ENCODE assay signal across 30 cellular contexts in genomic region chr11:27179334-27179733, GRCh38.
"Had no signal": no experiment of that assay in that cellular context is flagged by ENCODE, and none has a peak within 500 bp of the region (broad histone marks: within the 10 kb centered on the region; RNA-seq: fewer than 3 reads in every experiment).

No MANE protein-coding gene starts in this region.

- H3K4me1 ChIP-seq: adrenal gland, ascending aorta, gastroesophageal sphincter, prostate gland, uterus had no signal

- H3K36me3 ChIP-seq: adrenal gland, ascending aorta, brain microvascular endothelial cell, gastroesophageal sphincter, left ventricle myocardium inferior, ovary, prostate gland, stomach, uterus had no signal

- H3K27ac Mint-ChIP-seq: activated B cell treated with CpG ODN at 0.5 μM for 24 hours; activated CD4-positive, alpha-beta T cell treated with anti-CD3 and anti-CD28 coated beads for 36 hours; activated naive CD8-positive, alpha-beta T cell; activated T-cell treated with anti-CD3 and anti-CD28 coated beads, Interleukin-2, amount 50 U/mL, for 24 hours; activated T-helper 2 cell treated with anti-CD3 and anti-CD28 coated beads, Interferon-gamma antibody, Interleukin-2, Interleukin-4, amounts not matched to agents 10 μg/mL and 5 μg/mL and 100 μg/mL, durations not matched to agents 14 hours and 24 hours and 36 hours; effector memory CD8-positive, alpha-beta T cell; natural killer cell; stimulated activated memory B cell treated with anti-CD40 and anti-IgM and Interleukin-4, amounts not matched to agents 10 μg/mL and 1 μg/mL and 100 μg/mL, for 72 hours had no signal

- H3K4me1 Mint-ChIP-seq: activated B cell treated with CpG ODN at 0.5 μM for 24 hours; activated CD4-positive, alpha-beta T cell treated with anti-CD3 and anti-CD28 coated beads for 36 hours; natural killer cell; stimulated activated memory B cell treated with anti-CD40 and anti-IgM and Interleukin-4, amounts not matched to agents 10 μg/mL and 1 μg/mL and 100 μg/mL, for 72 hours had no signal

- H3K36me3 Mint-ChIP-seq: activated naive CD8-positive, alpha-beta T cell; natural killer cell; stimulated activated memory B cell treated with anti-CD40 and anti-IgM and Interleukin-4, amounts not matched to agents 10 μg/mL and 1 μg/mL and 100 μg/mL, for 72 hours had no signal

- H3K27ac ChIP-seq: adrenal gland, ascending aorta, brain microvascular endothelial cell, gastroesophageal sphincter, ovary, prostate gland, stomach, uterus had no signal

- DNase-seq: activated B cell treated with CpG ODN at 0.5 μM for 24 hours; activated CD4-positive, alpha-beta T cell treated with anti-CD3 and anti-CD28 coated beads for 36 hours; activated CD4-positive, alpha-beta T cell treated with anti-CD3 and anti-CD28 coated beads, Interleukin-2, amount 50 U/mL, for 4 hours; activated CD8-positive, alpha-beta memory T cell treated with anti-CD3 and anti-CD28 coated beads for 24 hours; activated CD8-positive, alpha-beta memory T cell treated with anti-CD3 and anti-CD28 coated beads, Interleukin-2, amount 50 U/mL, for 4 hours; activated naive CD4-positive, alpha-beta T cell; activated T-cell treated with anti-CD3 and anti-CD28 coated beads, Interleukin-2, amount 50 U/mL, for 24 hours; adrenal gland; brain microvascular endothelial cell; central memory CD4-positive, alpha-beta T cell; effector memory CD8-positive, alpha-beta T cell; head of caudate nucleus; left ventricle myocardium inferior; midbrain; natural killer cell; ovary; right cardiac atrium; stimulated activated CD4-positive, alpha-beta T cell treated with anti-CD3 and anti-CD28 coated beads, Interleukin-1b, Interleukin-23, amount 100 ng/mL, for 48 hours; stomach; T-helper 9 cell; testis; uterus had no signal

- H3K4me3 ChIP-seq: adrenal gland, ascending aorta, gastroesophageal sphincter, left ventricle myocardium inferior, ovary, prostate gland, skin epidermis, stomach, testis, uterus had no signal

- ATAC-seq: activated CD4-positive, alpha-beta T cell treated with anti-CD3 and anti-CD28 coated beads for 36 hours; effector memory CD8-positive, alpha-beta T cell; esophagus mucosa; gastroesophageal sphincter; natural killer cell; right cardiac atrium; stimulated activated memory B cell treated with anti-CD40 and anti-IgM and Interleukin-4, amounts not matched to agents 10 μg/mL and 1 μg/mL and 100 μg/mL, for 72 hours had no signal

- H3K9me3 Mint-ChIP-seq: activated B cell treated with CpG ODN at 0.5 μM for 24 hours; activated T-cell treated with anti-CD3 and anti-CD28 coated beads, Interleukin-2, amount 50 U/mL, for 24 hours; activated T-helper 2 cell treated with anti-CD3 and anti-CD28 coated beads, Interferon-gamma antibody, Interleukin-2, Interleukin-4, amounts not matched to agents 10 μg/mL and 5 μg/mL and 100 μg/mL, durations not matched to agents 14 hours and 24 hours and 36 hours; natural killer cell; stimulated activated memory B cell treated with anti-CD40 and anti-IgM and Interleukin-4, amounts not matched to agents 10 μg/mL and 1 μg/mL and 100 μg/mL, for 72 hours had no signal

- H3K4me3 Mint-ChIP-seq: activated B cell treated with CpG ODN at 0.5 μM for 24 hours; activated CD4-positive, alpha-beta T cell treated with anti-CD3 and anti-CD28 coated beads for 36 hours; activated naive CD8-positive, alpha-beta T cell; activated T-cell treated with anti-CD3 and anti-CD28 coated beads, Interleukin-2, amount 50 U/mL, for 24 hours; effector memory CD8-positive, alpha-beta T cell; natural killer cell; stimulated activated memory B cell treated with anti-CD40 and anti-IgM and Interleukin-4, amounts not matched to agents 10 μg/mL and 1 μg/mL and 100 μg/mL, for 72 hours had no signal

- H3K27me3 ChIP-seq: adrenal gland, ascending aorta, brain microvascular endothelial cell, gastroesophageal sphincter, ovary, stomach, testis, uterus had no signal

- H3K27me3 Mint-ChIP-seq: activated B cell treated with CpG ODN at 0.5 μM for 24 hours had no signal
